Comparison of ENCODE assay signal across 23 cellular contexts in genomic region chr1:2639607-2640521, GRCh38. TPM values are rescaled to one million over a fixed set of nuclear protein-coding genes. Genes with fewer than 3 reads are reported as not detected.
A peak's percentile ranks its signal among the peaks of the same experiment; 100 is the strongest.
DNase-seq lines count a peak whose midpoint lies in the region; ATAC-seq and TF ChIP-seq lines count a peak whose summit lies in the region.
"Had no signal": no experiment of that assay in that cellular context is flagged by ENCODE, and none has a peak within 500 bp of the region (broad histone marks: within the 10 kb centered on the region; RNA-seq: fewer than 3 reads in every experiment).

No MANE protein-coding gene starts in this region.

- in situ Hi-C loops in ACHN (cut with HindIII; ENCODE audit: low pct_ligation_motif_present, low pct_unique_long_range_greater_than_20kb, low sequenced_read_pairs) = no loop called here

- H3K4me3 ChIP-seq in neuronal stem cell (ENCODE audit: low read length in 2 of 2) = no peak overlapping the region
- H3K4me3 ChIP-seq: dorsolateral prefrontal cortex, GM12878, left lung, spleen had no signal

- no peak overlapping the region for H2BK120ac ChIP-seq in neuronal stem cell (ENCODE audit: low read depth, low read length)

- intact Hi-C loops in CD4-positive, alpha-beta T cell (cut with DNase I, micrococcal nuclease) = loop anchor here (5.0 to 10.0 kb wide), 5 partner anchors 113 to 593 kb away; partner anchors contain the start of genes PANK4 (in 2 of the 2) and PEX10 (in 1 of the 2)
- intact Hi-C loops in activated T-helper 2 cell treated with anti-CD3 and anti-CD28 coated beads, Interferon-gamma antibody, Interleukin-2, Interleukin-4, amounts not matched to agents 10 μg/mL and 5 μg/mL and 100 μg/mL, durations not matched to agents 14 hours and 24 hours and 36 hours (cut with micrococcal nuclease) = loop anchor here (10.0 kb wide), 2 partner anchors 95 to 225 kb away; partner anchors contain the start of gene PEX10

- no peaks in the 10 kb centered on the region for H3K36me3 ChIP-seq in neuronal stem cell (replicated peaks in 1 of 2; ENCODE audit: control insufficient read depth in 2 of 2, insufficient read depth in 2 of 2, low read length in 2 of 2)
- H3K36me3 ChIP-seq: left lung, spleen had no signal

- H3K27me3 Mint-ChIP-seq in CD4-positive, alpha-beta T cell = no peaks in the 10 kb centered on the region
- no peaks in the 10 kb centered on the region for H3K27me3 Mint-ChIP-seq in activated T-helper 2 cell treated with anti-CD3 and anti-CD28 coated beads, Interferon-gamma antibody, Interleukin-2, Interleukin-4, amounts not matched to agents 10 μg/mL and 5 μg/mL and 100 μg/mL, durations not matched to agents 14 hours and 24 hours and 36 hours (ENCODE audit: low read depth)
- H3K27me3 Mint-ChIP-seq: activated B cell treated with CpG ODN at 0.5 μM for 24 hours had no signal

- DNase-seq in 8988T (peak; percentile 19), neuronal stem cell (ENCODE audit: low spot score) (no peak), ACHN (no peak), SHP77 (lab: John Stamatoyannopoulos, UW) (no peak), inferior parietal cortex (ENCODE audit: extremely low spot score) (no peak)
- no peak for DNase-seq in CD4-positive, alpha-beta T cell
- no peak for DNase-seq in activated T-helper 2 cell treated with anti-CD3 and anti-CD28 coated beads, Interferon-gamma antibody, Interleukin-2, Interleukin-4, amounts not matched to agents 10 μg/mL and 5 μg/mL and 100 μg/mL, durations not matched to agents 14 hours and 24 hours and 36 hours (ENCODE audit: low spot score)
- DNase-seq: activated B cell treated with CpG ODN at 0.5 μM for 24 hours; activated CD4-positive, alpha-beta T cell treated with anti-CD3 and anti-CD28 coated beads, Interleukin-2, amount 50 U/mL, for 4 hours; activated gamma-delta T cell treated with Interleukin-2 at 50 U/mL for 16 hours; hypothalamus; immature natural killer cell; left lung; MV-4-11; NCI-H1436 treated with DMSO at 0.1 percent for 48 hours; NCI-H510A; NK-92 treated with Interleukin-12 subunit alpha and Interleukin-12 subunit beta, amount 100 ng/mL, for 24 hours; spleen had no signal

- H3K4me3 Mint-ChIP-seq in CD4-positive, alpha-beta T cell = peak overlapping the region; percentile 38
- H3K4me3 Mint-ChIP-seq in activated T-helper 2 cell treated with anti-CD3 and anti-CD28 coated beads, Interferon-gamma antibody, Interleukin-2, Interleukin-4, amounts not matched to agents 10 μg/mL and 5 μg/mL and 100 μg/mL, durations not matched to agents 14 hours and 24 hours and 36 hours (ENCODE audit: low read depth) = peak overlapping the region; percentile 13
- H3K4me3 Mint-ChIP-seq: activated B cell treated with CpG ODN at 0.5 μM for 24 hours, CD14-positive monocyte had no signal

- H2AFZ ChIP-seq in neuronal stem cell (ENCODE audit: low read length) = no peak overlapping the region

- H3K9me3 ChIP-seq in CD4-positive, alpha-beta T cell (ENCODE audit: control insufficient read depth, low read length) = no peaks in the 10 kb centered on the region
- H3K9me3 ChIP-seq in neuronal stem cell (replicated peaks in 1 of 2; ENCODE audit: control insufficient read depth in 2 of 2, insufficient read depth in 1 of 2, low read depth in 1 of 2, low read length in 2 of 2) = peaks cover 5 to 10% of the 10 kb centered on the region in 2 donors

- WGBS in neuronal stem cell (ENCODE audit: extremely low coverage in 2 of 2, insufficient read length in 2 of 2, insufficient replicate concordance in 1 of 2), 2 donors = no CpG with 5 or more reads among the region's 26 CpGs

- H2BK15ac ChIP-seq in neuronal stem cell (ENCODE audit: low read length) = no peak overlapping the region

- POLR2A ChIA-PET in CD4-positive, alpha-beta T cell (lab: Charles Lee) = no interaction called here

- CTCF ChIA-PET in CD4-positive, alpha-beta T cell (lab: Charles Lee) = interaction anchor here (1.6 kb wide), 1 partner anchor 85 kb away, joined by 5 read pairs; no protein-coding TSS in a partner anchor

- TF ChIP-seq CTCF in CD4-positive, alpha-beta T cell (IDR thresholded peaks at IDR 0.05) = no peak

- H2BK12ac ChIP-seq in neuronal stem cell (ENCODE audit: low read length) = no peak overlapping the region

- no peak overlapping the region for H2BK5ac ChIP-seq in neuronal stem cell (ENCODE audit: low read length)

- peaks cover 5 to 11% of the 10 kb centered on the region in 2 donors for H3K4me1 ChIP-seq in neuronal stem cell (ENCODE audit: control insufficient read depth in 2 of 2, insufficient read depth in 1 of 2, low read depth in 1 of 2, low read length in 2 of 2)

- H3K27ac ChIP-seq in CD4-positive, alpha-beta T cell (ENCODE audit: low read depth, low read length) = peak overlapping the region; percentile 16
- H3K27ac ChIP-seq in neuronal stem cell (replicated peaks; ENCODE audit: low read length) = no peak overlapping the region
- H3K27ac ChIP-seq: left lung, spleen had no signal

- no peak for ATAC-seq in CD4-positive, alpha-beta T cell (ENCODE audit: poor library complexity)
- ATAC-seq: GM12878, left lung had no signal

- H4K91ac ChIP-seq in neuronal stem cell (ENCODE audit: low read depth, low read length, poor library complexity) = no peak overlapping the region

- H3K4me1 Mint-ChIP-seq in CD4-positive, alpha-beta T cell (ENCODE audit: low read depth) = peaks cover 12% of the 10 kb centered on the region
- no peaks in the 10 kb centered on the region for H3K4me1 Mint-ChIP-seq in activated T-helper 2 cell treated with anti-CD3 and anti-CD28 coated beads, Interferon-gamma antibody, Interleukin-2, Interleukin-4, amounts not matched to agents 10 μg/mL and 5 μg/mL and 100 μg/mL, durations not matched to agents 14 hours and 24 hours and 36 hours (ENCODE audit: low read depth)

- no peaks in the 10 kb centered on the region for H3K36me3 Mint-ChIP-seq in CD4-positive, alpha-beta T cell (ENCODE audit: low read depth)
- peaks cover 4% of the 10 kb centered on the region for H3K36me3 Mint-ChIP-seq in activated T-helper 2 cell treated with anti-CD3 and anti-CD28 coated beads, Interferon-gamma antibody, Interleukin-2, Interleukin-4, amounts not matched to agents 10 μg/mL and 5 μg/mL and 100 μg/mL, durations not matched to agents 14 hours and 24 hours and 36 hours (ENCODE audit: low read depth)
- H3K36me3 Mint-ChIP-seq: CD14-positive monocyte, immature natural killer cell had no signal

- no peak overlapping the region for H3K27ac Mint-ChIP-seq in CD4-positive, alpha-beta T cell
- H3K27ac Mint-ChIP-seq in activated T-helper 2 cell treated with anti-CD3 and anti-CD28 coated beads, Interferon-gamma antibody, Interleukin-2, Interleukin-4, amounts not matched to agents 10 μg/mL and 5 μg/mL and 100 μg/mL, durations not matched to agents 14 hours and 24 hours and 36 hours = no peak overlapping the region
- H3K27ac Mint-ChIP-seq: activated B cell treated with CpG ODN at 0.5 μM for 24 hours, CD14-positive monocyte had no signal

- H3K27me3 ChIP-seq in CD4-positive, alpha-beta T cell (ENCODE audit: control insufficient read depth, insufficient read depth, low read length) = no peaks in the 10 kb centered on the region
- H3K27me3 ChIP-seq in neuronal stem cell (ENCODE audit: control insufficient read depth in 3 of 3, insufficient read depth in 3 of 3, low read depth in 1 of 3, low read length in 3 of 3) = peaks cover 0 to 14% (median 2%) of the 10 kb centered on the region in 3 experiments

- peak overlapping the region; percentile 38 for H3K23ac ChIP-seq in neuronal stem cell (ENCODE audit: low read depth, low read length, poor library complexity)

- peak overlapping the region; percentile 50 for H3K9ac ChIP-seq in neuronal stem cell (ENCODE audit: low read depth, low read length, poor library complexity)

- H3K14ac ChIP-seq in neuronal stem cell (ENCODE audit: low read length) = no peak overlapping the region

- peaks cover 13% of the 10 kb centered on the region for H3K79me1 ChIP-seq in neuronal stem cell (ENCODE audit: low read depth, low read length)

- no peaks in the 10 kb centered on the region for H3K9me3 Mint-ChIP-seq in CD4-positive, alpha-beta T cell
- H3K9me3 Mint-ChIP-seq in activated T-helper 2 cell treated with anti-CD3 and anti-CD28 coated beads, Interferon-gamma antibody, Interleukin-2, Interleukin-4, amounts not matched to agents 10 μg/mL and 5 μg/mL and 100 μg/mL, durations not matched to agents 14 hours and 24 hours and 36 hours = peaks cover 18% of the 10 kb centered on the region
- H3K9me3 Mint-ChIP-seq: immature natural killer cell had no signal

- H3K4ac ChIP-seq in neuronal stem cell (ENCODE audit: low read length) = no peak overlapping the region

- H2AK5ac ChIP-seq in neuronal stem cell (ENCODE audit: low read depth, low read length) = no peak overlapping the region

- H3K4me2 ChIP-seq in neuronal stem cell (ENCODE audit: insufficient read depth, low read length, poor library complexity, severe bottlenecking) = no peak overlapping the region

- H3K18ac ChIP-seq in neuronal stem cell (ENCODE audit: low read length) = peak overlapping the region; percentile 28

- H4K8ac ChIP-seq in neuronal stem cell (ENCODE audit: low read depth, low read length) = no peak overlapping the region

RNA-seq across cellular contexts. Expression of gene MMEL1, which starts 7.0 kb away (rescaled TPM):
- 1 to 10 TPM in 1 of 2 experiments, under 1 TPM in 1; 0.67 to 1.8 TPM for total RNA-seq in CD4-positive, alpha-beta T cell
- total RNA-seq in activated T-helper 2 cell treated with anti-CD3 and anti-CD28 coated beads, Interferon-gamma antibody, Interleukin-2, Interleukin-4, amounts not matched to agents 10 μg/mL and 5 μg/mL and 100 μg/mL, durations not matched to agents 14 hours and 24 hours and 36 hours = 0.73 and 1.2 TPM in 2 replicates
- 1.1 TPM for polyA plus RNA-seq in neuronal stem cell (2013, experiment 1 of 2)
- 1.4 TPM for polyA plus RNA-seq in neuronal stem cell (2013, experiment 2 of 2)
- total RNA-seq: activated B cell treated with CpG ODN at 0.5 μM for 24 hours, Daoy, GM12878, LHCN-M2 had no signal

RNA-seq across cellular contexts. Expression of gene PRXL2B, which starts 53.3 kb away (rescaled TPM):
- total RNA-seq in CD4-positive, alpha-beta T cell = 10 to 100 TPM; 11.0 to 12.8 TPM
- total RNA-seq in activated T-helper 2 cell treated with anti-CD3 and anti-CD28 coated beads, Interferon-gamma antibody, Interleukin-2, Interleukin-4, amounts not matched to agents 10 μg/mL and 5 μg/mL and 100 μg/mL, durations not matched to agents 14 hours and 24 hours and 36 hours = 26.5 and 28.4 TPM in 2 replicates
- 35.1 TPM for polyA plus RNA-seq in neuronal stem cell (2013, experiment 1 of 2)
- 35.3 TPM for polyA plus RNA-seq in neuronal stem cell (2013, experiment 2 of 2)
